In genomic region chrX:6363193-6363592, GRCh38 we compare ENCODE assay signal across 23 cellular contexts.
DNase-seq lines count a peak whose midpoint lies in the region; ATAC-seq and TF ChIP-seq lines count a peak whose summit lies in the region.
"Had no signal": no experiment of that assay in that cellular context is flagged by ENCODE, and none has a peak within 500 bp of the region (broad histone marks: within the 10 kb centered on the region; RNA-seq: fewer than 3 reads in every experiment).

No MANE protein-coding gene starts in this region.

- H2AFZ ChIP-seq in GM23338, result no peak overlapping the region

- no peaks in the 10 kb centered on the region for H3K79me2 ChIP-seq in GM23338 (replicated peaks; ENCODE audit: insufficient read depth)

- H3F3A ChIP-seq in GM23338 (replicated peaks; ENCODE audit: low read depth), result no peaks in the 10 kb centered on the region

- H3K27ac ChIP-seq in A673 (ENCODE audit: low read depth, low read length, poor library complexity, severe bottlenecking), result no peak overlapping the region
- no peak overlapping the region for H3K27ac ChIP-seq in GM23338 (ENCODE audit: low read depth)
- H3K27ac ChIP-seq in VCaP, result no peak overlapping the region
- H3K27ac ChIP-seq: sigmoid colon, thyroid gland had no signal

- no peak overlapping the region for H3K4me3 ChIP-seq in A673 (ENCODE audit: low read depth, low read length, poor library complexity, severe bottlenecking)
- no peak overlapping the region for H3K4me3 ChIP-seq in GM23338
- H3K4me3 ChIP-seq: sigmoid colon, thyroid gland had no signal

- peak; percentile 68 for DNase-seq in A673 (ENCODE audit: low spot score)
- DNase-seq in GM23338 (ENCODE audit: low spot score), result peak; percentile 16
- DNase-seq in iPS-NIHi11 (ENCODE audit: low spot score), result peak; percentile 7
- no peak for DNase-seq in HT-29 (ENCODE audit: low spot score)
- no peak for DNase-seq in activated naive CD4-positive, alpha-beta T cell treated with Interleukin-2 at 50 U/mL for 16 hours
- DNase-seq in GM19238 (ENCODE audit: insufficient read length, low spot score), result no peak
- no peak for DNase-seq in foreskin melanocyte
- DNase-seq: activated CD4-positive, alpha-beta T cell treated with anti-CD3 and anti-CD28 coated beads, Interleukin-2, amount 50 U/mL, for 48 hours; activated naive CD4-positive, alpha-beta T cell; activated T-cell treated with anti-CD3 and anti-CD28 coated beads for 4 hours; amygdala; cerebellar nuclear complex; effector memory CD4-positive, alpha-beta T cell; glutamatergic neuron; immature natural killer cell; NCI-H187; NCI-H446; sigmoid colon; stimulated activated naive CD4-positive, alpha-beta T cell; T-helper 17 cell; thyroid gland had no signal

- CTCF ChIA-PET in A673 (lab: Charles Lee), result no interaction called here

- peaks cover 4% of the 10 kb centered on the region; the same call in 1 of the 3 replicates for H3K9me3 Mint-ChIP-seq in GM23338

- no peaks in the 10 kb centered on the region for H4K20me1 ChIP-seq in GM23338 (replicated peaks; ENCODE audit: insufficient read depth)

- H3K4me2 ChIP-seq in GM23338, result no peak overlapping the region

- no peak overlapping the region for H3K27ac Mint-ChIP-seq in GM23338
- H3K27ac Mint-ChIP-seq: immature natural killer cell, T-helper 17 cell had no signal

- H3K36me3 Mint-ChIP-seq in GM23338 (ENCODE audit: low read depth), result peaks cover 3% of the 10 kb centered on the region; the same call in 1 of the 3 replicates

- H3K4me1 Mint-ChIP-seq in GM23338, result peaks cover 13% of the 10 kb centered on the region
- H3K4me1 Mint-ChIP-seq: immature natural killer cell, T-helper 17 cell had no signal

- POLR2A ChIA-PET in A673 (lab: Charles Lee; ENCODE audit: low non-redundant PET), result no interaction called here

- no peaks in the 10 kb centered on the region for H3K36me3 ChIP-seq in A673 (ENCODE audit: insufficient read depth, low read length, poor library complexity, severe bottlenecking)
- H3K36me3 ChIP-seq in GM23338 (ENCODE audit: insufficient read depth), result no peaks in the 10 kb centered on the region
- H3K36me3 ChIP-seq: sigmoid colon, thyroid gland had no signal

- H3K27me3 ChIP-seq in A673 (replicated peaks; ENCODE audit: insufficient read depth, low read depth, low read length, poor library complexity), result no peaks in the 10 kb centered on the region
- H3K27me3 ChIP-seq in GM23338 (ENCODE audit: insufficient read depth), result no peaks in the 10 kb centered on the region
- H3K27me3 ChIP-seq: sigmoid colon, thyroid gland had no signal

- intact Hi-C loops in A673 (cut with micrococcal nuclease; ENCODE audit: unreplicated experiment), result loop anchor here (2.0 to 10.0 kb wide), 4 partner anchors 136 to 608 kb away; partner anchors contain the start of gene NLGN4X

- H3K9me3 ChIP-seq in A673 (ENCODE audit: low read depth, low read length, poor library complexity, severe bottlenecking), result no peaks in the 10 kb centered on the region
- H3K9me3 ChIP-seq: sigmoid colon, thyroid gland had no signal

- peak; percentile 29; the same call in 1 of the 3 replicates for ATAC-seq in GM23338
- ATAC-seq: Right ventricle myocardium inferior, T-helper 17 cell had no signal

- H3K4me1 ChIP-seq in A673 (ENCODE audit: insufficient read depth, low read length, poor library complexity, severe bottlenecking), result peaks cover 7% of the 10 kb centered on the region
- H3K4me1 ChIP-seq in GM23338 (ENCODE audit: insufficient read depth), result peaks cover 5% of the 10 kb centered on the region; the same call in 1 of the 2 replicates
- H3K4me1 ChIP-seq: sigmoid colon, thyroid gland had no signal

- H3K4me3 Mint-ChIP-seq in GM23338, result no peak overlapping the region
- H3K4me3 Mint-ChIP-seq: immature natural killer cell, T-helper 17 cell had no signal

- BruUV-seq in A673 (replicated peaks; lab: Mats Ljungman, UMichigan), result no TSS peak

- peak; percentile 62 for TF ChIP-seq CTCF in A673 (conservative IDR thresholded peaks at IDR 0.05; ENCODE audit: low read depth, low read length)
- peak; percentile 39 to 46 for TF ChIP-seq CTCF in GM23338 (conservative IDR thresholded peaks at IDR 0.05; ENCODE audit: low read depth in 2 of 2)
- TF ChIP-seq CTCF in VCaP (conservative IDR thresholded peaks at IDR 0.05), result peak; percentile 28; the same call in 1 of the 2 replicates

- no peaks in the 10 kb centered on the region for H3K27me3 Mint-ChIP-seq in GM23338 (ENCODE audit: insufficient read depth, low read depth, poor library complexity)
- H3K27me3 Mint-ChIP-seq: T-helper 17 cell had no signal

- no peaks in the 10 kb centered on the region for H3K9me2 ChIP-seq in GM23338 (ENCODE audit: insufficient read depth)

TF ChIP-seq in GM23338, 12 proteins besides CTCF, POLR2A, EP300 and RAD21 (continues in another document):
- no peak for TF ChIP-seq ZNF114 (CRISPR knock-in tag; IDR thresholded peaks at IDR 0.05)
- TF ChIP-seq, protein P1, sequence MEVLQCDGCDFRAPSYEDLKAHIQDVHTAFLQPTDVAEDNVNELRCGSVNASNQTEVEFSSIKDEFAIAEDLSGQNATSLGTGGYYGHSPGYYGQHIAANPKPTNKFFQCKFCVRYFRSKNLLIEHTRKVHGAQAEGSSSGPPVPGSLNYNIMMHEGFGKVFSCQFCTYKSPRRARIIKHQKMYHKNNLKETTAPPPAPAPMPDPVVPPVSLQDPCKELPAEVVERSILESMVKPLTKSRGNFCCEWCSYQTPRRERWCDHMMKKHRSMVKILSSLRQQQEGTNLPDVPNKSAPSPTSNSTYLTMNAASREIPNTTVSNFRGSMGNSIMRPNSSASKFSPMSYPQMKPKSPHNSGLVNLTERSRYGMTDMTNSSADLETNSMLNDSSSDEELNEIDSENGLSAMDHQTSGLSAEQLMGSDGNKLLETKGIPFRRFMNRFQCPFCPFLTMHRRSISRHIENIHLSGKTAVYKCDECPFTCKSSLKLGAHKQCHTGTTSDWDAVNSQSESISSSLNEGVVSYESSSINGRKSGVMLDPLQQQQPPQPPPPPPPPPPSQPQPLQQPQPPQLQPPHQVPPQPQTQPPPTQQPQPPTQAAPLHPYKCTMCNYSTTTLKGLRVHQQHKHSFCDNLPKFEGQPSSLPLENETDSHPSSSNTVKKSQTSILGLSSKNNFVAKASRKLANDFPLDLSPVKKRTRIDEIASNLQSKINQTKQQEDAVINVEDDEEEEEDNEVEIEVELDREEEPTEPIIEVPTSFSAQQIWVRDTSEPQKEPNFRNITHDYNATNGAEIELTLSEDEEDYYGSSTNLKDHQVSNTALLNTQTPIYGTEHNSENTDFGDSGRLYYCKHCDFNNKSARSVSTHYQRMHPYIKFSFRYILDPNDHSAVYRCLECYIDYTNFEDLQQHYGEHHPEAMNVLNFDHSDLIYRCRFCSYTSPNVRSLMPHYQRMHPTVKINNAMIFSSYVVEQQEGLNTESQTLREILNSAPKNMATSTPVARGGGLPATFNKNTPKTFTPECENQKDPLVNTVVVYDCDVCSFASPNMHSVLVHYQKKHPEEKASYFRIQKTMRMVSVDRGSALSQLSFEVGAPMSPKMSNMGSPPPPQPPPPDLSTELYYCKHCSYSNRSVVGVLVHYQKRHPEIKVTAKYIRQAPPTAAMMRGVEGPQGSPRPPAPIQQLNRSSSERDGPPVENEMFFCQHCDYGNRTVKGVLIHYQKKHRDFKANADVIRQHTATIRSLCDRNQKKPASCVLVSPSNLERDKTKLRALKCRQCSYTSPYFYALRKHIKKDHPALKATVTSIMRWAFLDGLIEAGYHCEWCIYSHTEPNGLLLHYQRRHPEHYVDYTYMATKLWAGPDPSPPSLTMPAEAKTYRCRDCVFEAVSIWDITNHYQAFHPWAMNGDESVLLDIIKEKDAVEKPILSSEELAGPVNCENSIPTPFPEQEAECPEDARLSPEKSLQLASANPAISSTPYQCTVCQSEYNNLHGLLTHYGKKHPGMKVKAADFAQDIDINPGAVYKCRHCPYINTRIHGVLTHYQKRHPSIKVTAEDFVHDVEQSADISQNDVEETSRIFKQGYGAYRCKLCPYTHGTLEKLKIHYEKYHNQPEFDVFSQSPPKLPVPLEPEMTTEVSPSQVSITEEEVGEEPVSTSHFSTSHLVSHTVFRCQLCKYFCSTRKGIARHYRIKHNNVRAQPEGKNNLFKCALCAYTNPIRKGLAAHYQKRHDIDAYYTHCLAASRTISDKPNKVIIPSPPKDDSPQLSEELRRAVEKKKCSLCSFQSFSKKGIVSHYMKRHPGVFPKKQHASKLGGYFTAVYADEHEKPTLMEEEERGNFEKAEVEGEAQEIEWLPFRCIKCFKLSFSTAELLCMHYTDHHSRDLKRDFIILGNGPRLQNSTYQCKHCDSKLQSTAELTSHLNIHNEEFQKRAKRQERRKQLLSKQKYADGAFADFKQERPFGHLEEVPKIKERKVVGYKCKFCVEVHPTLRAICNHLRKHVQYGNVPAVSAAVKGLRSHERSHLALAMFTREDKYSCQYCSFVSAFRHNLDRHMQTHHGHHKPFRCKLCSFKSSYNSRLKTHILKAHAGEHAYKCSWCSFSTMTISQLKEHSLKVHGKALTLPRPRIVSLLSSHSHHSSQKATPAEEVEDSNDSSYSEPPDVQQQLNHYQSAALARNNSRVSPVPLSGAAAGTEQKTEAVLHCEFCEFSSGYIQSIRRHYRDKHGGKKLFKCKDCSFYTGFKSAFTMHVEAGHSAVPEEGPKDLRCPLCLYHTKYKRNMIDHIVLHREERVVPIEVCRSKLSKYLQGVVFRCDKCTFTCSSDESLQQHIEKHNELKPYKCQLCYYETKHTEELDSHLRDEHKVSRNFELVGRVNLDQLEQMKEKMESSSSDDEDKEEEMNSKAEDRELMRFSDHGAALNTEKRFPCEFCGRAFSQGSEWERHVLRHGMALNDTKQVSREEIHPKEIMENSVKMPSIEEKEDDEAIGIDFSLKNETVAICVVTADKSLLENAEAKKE (CRISPR knock-in tag; IDR thresholded peaks at IDR 0.05), result no peak

Comparison
In these comparisons a context has a peak if more than half of its experiments do, and no peak if none do; other contexts are left out.
1. DNase-seq: peak in A673 (single experiment), GM23338 (single experiment) and iPS-NIHi11 (single experiment); none in HT-29 (single experiment), activated naive CD4-positive, alpha-beta T cell treated with Interleukin-2 at 50 U/mL for 16 hours (single experiment), GM19238 (single experiment) and foreskin melanocyte (single experiment).
2. Peak in every context shown above with its lines, with median percentiles within 50 percentile points of each other: CTCF ChIP-seq.